10 cellular contexts compared by ENCODE assay signal in genomic region chr2:230738924-230739323, GRCh38. TPM values are rescaled to one million over a fixed set of nuclear protein-coding genes. Genes with fewer than 3 reads are reported as not detected.
DNase-seq lines count a peak whose midpoint lies in the region; ATAC-seq and TF ChIP-seq lines count a peak whose summit lies in the region.
"Had no signal": no experiment of that assay in that cellular context is flagged by ENCODE, and none has a peak within 500 bp of the region (broad histone marks: within the 10 kb centered on the region; RNA-seq: fewer than 3 reads in every experiment).

No MANE protein-coding gene starts in this region.

- H3K9me3 ChIP-seq in colonic mucosa (no peaks in the 10 kb centered on the region), neutrophil (no peaks in the 10 kb centered on the region)
- H3K9me3 ChIP-seq: heart left ventricle had no signal

- TF ChIP-seq CTCF in C4-2B (conservative IDR thresholded peaks at IDR 0.05) (no peak), colonic mucosa (IDR thresholded peaks at IDR 0.05) (no peak), neutrophil (IDR thresholded peaks at IDR 0.05) (no peak)

- H3K27ac ChIP-seq in C4-2B (peak overlapping the region; percentile 80), colonic mucosa (peak overlapping the region; percentile 41), neutrophil (peak overlapping the region; percentile 71)

- ATAC-seq in GM18867 (IDR thresholded peaks at IDR 0.05; ENCODE audit: unreplicated experiment) (no peak), GM18519 (IDR thresholded peaks at IDR 0.05; ENCODE audit: low FRiP score, unreplicated experiment) (no peak)

- H3K27me3 ChIP-seq in colonic mucosa = no peaks in the 10 kb centered on the region
- no peaks in the 10 kb centered on the region for H3K27me3 ChIP-seq in neutrophil
- H3K27me3 ChIP-seq: heart left ventricle had no signal

- H3K4me3 ChIP-seq in colonic mucosa (no peak overlapping the region), neutrophil (ENCODE audit: low read depth in 1 of 2, low read length in 1 of 2) (no peak overlapping the region)
- H3K4me3 ChIP-seq: heart left ventricle had no signal

- H3K36me3 ChIP-seq in colonic mucosa (no peaks in the 10 kb centered on the region), neutrophil (peaks cover 23% of the 10 kb centered on the region)

- H3K4me1 ChIP-seq in colonic mucosa (peaks cover 4% of the 10 kb centered on the region), neutrophil (ENCODE audit: control insufficient read depth in 1 of 2, insufficient read depth in 1 of 2, low read depth in 1 of 2, low read length in 1 of 2) (peaks cover 54 to 55% of the 10 kb centered on the region in 2 experiments)

- DNase-seq in DMS53 treated with DMSO at 0.1 percent for 48 hours (lab: John Stamatoyannopoulos, UW; ENCODE audit: unreplicated experiment) (peak; percentile 25), colonic mucosa (no peak), occipital lobe (lab: John Stamatoyannopoulos, UW) (no peak)
- DNase-seq: activated CD8-positive, alpha-beta memory T cell treated with anti-CD3 and anti-CD28 coated beads, Interleukin-2, amount 50 U/mL, for 4 hours; heart left ventricle; NCI-H2171 treated with DMSO at 0.1 percent for 48 hours had no signal

- intact Hi-C loops in colonic mucosa (cut with DNase I) = no loop called here

- H3K9ac ChIP-seq in colonic mucosa (ENCODE audit: low read depth in 2 of 2, low read length in 2 of 2) = peak overlapping the region in 1 of 2 donors; percentile 81

RNA-seq across cellular contexts. Expression of gene CAB39, which starts 26.3 kb away (rescaled TPM):
- total RNA-seq in colonic mucosa (100 to 1,000 TPM in 1 of 2 donors, 10 to 100 TPM in 1; 87.8 to 121 TPM), occipital lobe (149 TPM)
